ENCODE assay signal across 21 cellular contexts in genomic region chr13:21463424-21463823, GRCh38.
"Had no signal": no experiment of that assay in that cellular context is flagged by ENCODE, and none has a peak within 500 bp of the region (broad histone marks: within the 10 kb centered on the region; RNA-seq: fewer than 3 reads in every experiment).

No MANE protein-coding gene starts in this region.

- DNase-seq: cortex of kidney; effector memory CD4-positive, alpha-beta T cell; gastrocnemius medialis; glutamatergic neuron; islet precursor cell; left ventricle myocardium inferior; lower lobe of right lung; mesenchymal stem cell; naive B cell; right cardiac atrium; small intestine; stimulated activated CD4-positive, alpha-beta T cell treated with anti-CD3 and anti-CD28 coated beads, Interleukin-12 subunit alpha, Interleukin-12 subunit beta, amount 100 ng/mL, for 4 hours; stimulated activated naive CD4-positive, alpha-beta T cell; stomach; tibial artery; upper lobe of left lung; uterus had no signal

- ATAC-seq: gastrocnemius medialis, lower lobe of right lung, right cardiac atrium had no signal

- H2AFZ ChIP-seq: parathyroid adenoma had no signal

- H3K27me3 ChIP-seq: esophagus muscularis mucosa, gastrocnemius medialis, stomach, suprapubic skin, tibial artery, upper lobe of left lung, uterus had no signal

- H3K4me3 ChIP-seq: esophagus muscularis mucosa, gastrocnemius medialis, left ventricle myocardium inferior, lower lobe of right lung, stomach, suprapubic skin, tibial artery, upper lobe of left lung, uterus had no signal

- H3K9me3 ChIP-seq: esophagus muscularis mucosa, gastrocnemius medialis, left ventricle myocardium inferior, lower lobe of right lung, stomach, suprapubic skin, tibial artery, upper lobe of left lung, uterus had no signal

- H3K36me3 ChIP-seq: esophagus muscularis mucosa, gastrocnemius medialis, left ventricle myocardium inferior, lower lobe of right lung, stomach, suprapubic skin, tibial artery, upper lobe of left lung, uterus had no signal

- H3K27ac ChIP-seq: epithelial cell of prostate, esophagus muscularis mucosa, gastrocnemius medialis, left ventricle myocardium inferior, lower lobe of right lung, parathyroid adenoma, suprapubic skin, tibial artery, upper lobe of left lung, uterus had no signal

- H3K79me2 ChIP-seq: parathyroid adenoma had no signal

- H3K9ac ChIP-seq: parathyroid adenoma had no signal

- H3K4me1 ChIP-seq: gastrocnemius medialis, lower lobe of right lung, parathyroid adenoma, uterus had no signal
